ENCODE assay signal across 1 cellular context in the genomic region with DNA sequence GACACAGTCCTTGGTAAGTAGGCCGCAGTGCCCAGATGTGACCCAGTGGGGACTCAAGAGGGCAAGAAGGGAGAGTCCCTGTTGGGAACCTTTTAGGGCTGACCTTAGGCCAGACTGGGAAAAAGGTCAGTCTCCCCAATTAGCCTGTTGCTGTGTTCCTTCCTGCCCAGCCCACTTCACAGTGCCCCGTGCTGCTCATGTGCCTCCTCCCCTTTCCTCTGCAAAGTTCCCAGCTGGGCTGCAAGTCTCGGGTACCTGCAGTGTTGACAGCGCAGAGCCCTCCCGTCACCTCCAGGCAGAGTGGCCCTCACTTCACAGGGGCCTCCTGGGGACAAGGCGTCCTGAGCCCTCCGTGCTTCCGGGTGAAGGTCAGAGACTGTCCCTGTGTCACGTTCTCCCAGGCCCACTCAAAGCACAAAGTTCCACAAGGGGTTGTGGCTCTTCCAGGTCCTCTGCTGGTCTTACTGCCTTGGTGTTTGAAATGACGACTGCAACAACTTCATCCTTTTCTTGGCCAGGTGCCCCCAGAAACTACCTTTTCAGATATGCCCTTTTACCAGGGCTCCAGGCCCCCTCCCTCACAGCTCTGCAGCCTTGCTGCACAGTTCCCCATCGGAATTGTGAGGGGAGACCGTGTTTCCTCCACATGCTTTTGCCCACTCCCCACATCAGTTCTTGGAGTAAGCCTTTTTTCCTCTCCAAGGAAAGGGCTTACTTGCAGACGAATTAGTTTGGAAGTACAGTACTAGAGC.
TF ChIP-seq lines count a peak whose summit lies in the region.

No MANE protein-coding gene starts in this region.

TF ChIP-seq in H1, 55 proteins besides CTCF, POLR2A, EP300 and RAD21:
- TF ChIP-seq TAF1 (IDR thresholded peaks at IDR 0.05; ENCODE audit: low read depth, low read length) (no peak), KDM4A (IDR thresholded peaks at IDR 0.05; ENCODE audit: low read depth, low read length, severe bottlenecking) (no peak), SRF (IDR thresholded peaks at IDR 0.05; ENCODE audit: low read depth, low read length) (no peak), RBBP5 (IDR thresholded peaks at IDR 0.05; ENCODE audit: borderline replicate concordance, low read depth, low read length) (no peak), CEBPB (IDR thresholded peaks at IDR 0.05; ENCODE audit: low read depth, low read length) (no peak), SUZ12 (IDR thresholded peaks at IDR 0.05; ENCODE audit: low read length) (no peak), CREB1 (IDR thresholded peaks at IDR 0.05) (no peak), CBX5 (IDR thresholded peaks at IDR 0.05; ENCODE audit: low read depth, low read length) (no peak), CBX8 (IDR thresholded peaks at IDR 0.05; ENCODE audit: borderline replicate concordance, low read depth, low read length) (no peak), RXRA (IDR thresholded peaks at IDR 0.05; ENCODE audit: insufficient read depth, low read depth, low read length) (no peak), CTBP2 (IDR thresholded peaks at IDR 0.05; ENCODE audit: borderline replicate concordance, insufficient read depth, insufficient read length, low read length) (no peak), GABPA (IDR thresholded peaks at IDR 0.05; ENCODE audit: borderline replicate concordance, insufficient read depth, low read length) (no peak)
- TF ChIP-seq, protein P1, sequence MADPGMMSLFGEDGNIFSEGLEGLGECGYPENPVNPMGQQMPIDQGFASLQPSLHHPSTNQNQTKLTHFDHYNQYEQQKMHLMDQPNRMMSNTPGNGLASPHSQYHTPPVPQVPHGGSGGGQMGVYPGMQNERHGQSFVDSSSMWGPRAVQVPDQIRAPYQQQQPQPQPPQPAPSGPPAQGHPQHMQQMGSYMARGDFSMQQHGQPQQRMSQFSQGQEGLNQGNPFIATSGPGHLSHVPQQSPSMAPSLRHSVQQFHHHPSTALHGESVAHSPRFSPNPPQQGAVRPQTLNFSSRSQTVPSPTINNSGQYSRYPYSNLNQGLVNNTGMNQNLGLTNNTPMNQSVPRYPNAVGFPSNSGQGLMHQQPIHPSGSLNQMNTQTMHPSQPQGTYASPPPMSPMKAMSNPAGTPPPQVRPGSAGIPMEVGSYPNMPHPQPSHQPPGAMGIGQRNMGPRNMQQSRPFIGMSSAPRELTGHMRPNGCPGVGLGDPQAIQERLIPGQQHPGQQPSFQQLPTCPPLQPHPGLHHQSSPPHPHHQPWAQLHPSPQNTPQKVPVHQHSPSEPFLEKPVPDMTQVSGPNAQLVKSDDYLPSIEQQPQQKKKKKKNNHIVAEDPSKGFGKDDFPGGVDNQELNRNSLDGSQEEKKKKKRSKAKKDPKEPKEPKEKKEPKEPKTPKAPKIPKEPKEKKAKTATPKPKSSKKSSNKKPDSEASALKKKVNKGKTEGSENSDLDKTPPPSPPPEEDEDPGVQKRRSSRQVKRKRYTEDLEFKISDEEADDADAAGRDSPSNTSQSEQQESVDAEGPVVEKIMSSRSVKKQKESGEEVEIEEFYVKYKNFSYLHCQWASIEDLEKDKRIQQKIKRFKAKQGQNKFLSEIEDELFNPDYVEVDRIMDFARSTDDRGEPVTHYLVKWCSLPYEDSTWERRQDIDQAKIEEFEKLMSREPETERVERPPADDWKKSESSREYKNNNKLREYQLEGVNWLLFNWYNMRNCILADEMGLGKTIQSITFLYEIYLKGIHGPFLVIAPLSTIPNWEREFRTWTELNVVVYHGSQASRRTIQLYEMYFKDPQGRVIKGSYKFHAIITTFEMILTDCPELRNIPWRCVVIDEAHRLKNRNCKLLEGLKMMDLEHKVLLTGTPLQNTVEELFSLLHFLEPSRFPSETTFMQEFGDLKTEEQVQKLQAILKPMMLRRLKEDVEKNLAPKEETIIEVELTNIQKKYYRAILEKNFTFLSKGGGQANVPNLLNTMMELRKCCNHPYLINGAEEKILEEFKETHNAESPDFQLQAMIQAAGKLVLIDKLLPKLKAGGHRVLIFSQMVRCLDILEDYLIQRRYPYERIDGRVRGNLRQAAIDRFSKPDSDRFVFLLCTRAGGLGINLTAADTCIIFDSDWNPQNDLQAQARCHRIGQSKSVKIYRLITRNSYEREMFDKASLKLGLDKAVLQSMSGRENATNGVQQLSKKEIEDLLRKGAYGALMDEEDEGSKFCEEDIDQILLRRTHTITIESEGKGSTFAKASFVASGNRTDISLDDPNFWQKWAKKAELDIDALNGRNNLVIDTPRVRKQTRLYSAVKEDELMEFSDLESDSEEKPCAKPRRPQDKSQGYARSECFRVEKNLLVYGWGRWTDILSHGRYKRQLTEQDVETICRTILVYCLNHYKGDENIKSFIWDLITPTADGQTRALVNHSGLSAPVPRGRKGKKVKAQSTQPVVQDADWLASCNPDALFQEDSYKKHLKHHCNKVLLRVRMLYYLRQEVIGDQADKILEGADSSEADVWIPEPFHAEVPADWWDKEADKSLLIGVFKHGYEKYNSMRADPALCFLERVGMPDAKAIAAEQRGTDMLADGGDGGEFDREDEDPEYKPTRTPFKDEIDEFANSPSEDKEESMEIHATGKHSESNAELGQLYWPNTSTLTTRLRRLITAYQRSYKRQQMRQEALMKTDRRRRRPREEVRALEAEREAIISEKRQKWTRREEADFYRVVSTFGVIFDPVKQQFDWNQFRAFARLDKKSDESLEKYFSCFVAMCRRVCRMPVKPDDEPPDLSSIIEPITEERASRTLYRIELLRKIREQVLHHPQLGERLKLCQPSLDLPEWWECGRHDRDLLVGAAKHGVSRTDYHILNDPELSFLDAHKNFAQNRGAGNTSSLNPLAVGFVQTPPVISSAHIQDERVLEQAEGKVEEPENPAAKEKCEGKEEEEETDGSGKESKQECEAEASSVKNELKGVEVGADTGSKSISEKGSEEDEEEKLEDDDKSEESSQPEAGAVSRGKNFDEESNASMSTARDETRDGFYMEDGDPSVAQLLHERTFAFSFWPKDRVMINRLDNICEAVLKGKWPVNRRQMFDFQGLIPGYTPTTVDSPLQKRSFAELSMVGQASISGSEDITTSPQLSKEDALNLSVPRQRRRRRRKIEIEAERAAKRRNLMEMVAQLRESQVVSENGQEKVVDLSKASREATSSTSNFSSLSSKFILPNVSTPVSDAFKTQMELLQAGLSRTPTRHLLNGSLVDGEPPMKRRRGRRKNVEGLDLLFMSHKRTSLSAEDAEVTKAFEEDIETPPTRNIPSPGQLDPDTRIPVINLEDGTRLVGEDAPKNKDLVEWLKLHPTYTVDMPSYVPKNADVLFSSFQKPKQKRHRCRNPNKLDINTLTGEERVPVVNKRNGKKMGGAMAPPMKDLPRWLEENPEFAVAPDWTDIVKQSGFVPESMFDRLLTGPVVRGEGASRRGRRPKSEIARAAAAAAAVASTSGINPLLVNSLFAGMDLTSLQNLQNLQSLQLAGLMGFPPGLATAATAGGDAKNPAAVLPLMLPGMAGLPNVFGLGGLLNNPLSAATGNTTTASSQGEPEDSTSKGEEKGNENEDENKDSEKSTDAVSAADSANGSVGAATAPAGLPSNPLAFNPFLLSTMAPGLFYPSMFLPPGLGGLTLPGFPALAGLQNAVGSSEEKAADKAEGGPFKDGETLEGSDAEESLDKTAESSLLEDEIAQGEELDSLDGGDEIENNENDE (IDR thresholded peaks at IDR 0.05; ENCODE audit: insufficient replicate concordance, low read length): no peak
